ENCODE assay signal across 31 cellular contexts in the genomic region with DNA sequence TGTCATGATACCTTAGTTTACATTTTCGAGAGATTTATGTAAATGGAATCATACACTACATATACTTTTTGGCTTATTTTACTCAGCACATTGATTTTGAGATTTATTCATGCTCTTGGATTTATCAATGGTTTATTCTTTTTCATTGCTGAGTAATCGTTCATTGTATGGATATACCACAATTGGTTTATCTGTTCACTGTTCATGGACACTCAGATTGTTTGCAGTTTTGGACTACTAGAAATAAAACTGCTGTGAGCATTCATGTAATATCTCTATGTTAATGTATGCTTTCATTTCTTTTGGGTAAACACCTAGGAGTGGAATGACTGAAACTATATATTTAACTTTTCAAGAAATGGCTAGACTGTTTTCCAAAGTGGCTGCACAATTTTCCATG.
"Had no signal": no experiment of that assay in that cellular context is flagged by ENCODE, and none has a peak within 500 bp of the region (broad histone marks: within the 10 kb centered on the region; RNA-seq: fewer than 3 reads in every experiment).

No MANE protein-coding gene starts in this region.

- ATAC-seq: activated naive CD4-positive, alpha-beta T cell treated with anti-CD3 and anti-CD28 coated beads, Interleukin-2, amount 50 U/mL, for 72 hours; activated naive CD8-positive, alpha-beta T cell treated with anti-CD3 and anti-CD28 coated beads, Interleukin-2, amount 50 U/mL, for 24 hours; activated T-cell treated with anti-CD3 and anti-CD28 coated beads, Interleukin-2, amount 50 U/mL, for 4 hours; activated T-cell treated with anti-CD3 and anti-CD28 coated beads, Interleukin-2, amount 50 U/mL, for 72 hours; activated T-helper 17 cell treated with anti-CD3 and anti-CD28 coated beads, Interleukin-2, amount 50 U/mL, for 72 hours; body of pancreas had no signal

- H3K27ac ChIP-seq: adrenal gland, ascending aorta, body of pancreas, brain microvascular endothelial cell, breast epithelium, cardiac muscle cell had no signal

- H3K27me3 ChIP-seq: adrenal gland, ascending aorta, body of pancreas, brain microvascular endothelial cell, breast epithelium, cardiac muscle cell had no signal

- H3K4me3 ChIP-seq: adrenal gland, ascending aorta, body of pancreas, breast epithelium, cardiac muscle cell had no signal

- H3K36me3 ChIP-seq: adrenal gland, ascending aorta, brain microvascular endothelial cell, breast epithelium, cardiac muscle cell had no signal

- H3K9me3 ChIP-seq: adrenal gland, ascending aorta, body of pancreas, breast epithelium had no signal

- H3K4me1 ChIP-seq: adrenal gland, ascending aorta, body of pancreas, breast epithelium had no signal

- DNase-seq: activated effector memory CD4-positive, alpha-beta T cell treated with anti-CD3 and anti-CD28 coated beads, Interleukin-2, amount 50 U/mL, for 16 hours; activated effector memory CD4-positive, alpha-beta T cell treated with Interleukin-2 at 50 U/mL for 16 hours; activated gamma-delta T cell; activated gamma-delta T cell treated with Interleukin-2 at 50 U/mL for 16 hours; activated naive CD4-positive, alpha-beta T cell; activated naive CD4-positive, alpha-beta T cell treated with anti-CD3 and anti-CD28 coated beads for 36 hours; activated naive CD4-positive, alpha-beta T cell treated with anti-CD3 and anti-CD28 coated beads, Interleukin-2, amount 10 ng/mL, durations not matched to agents 7 days and 5 days; activated naive CD4-positive, alpha-beta T cell treated with anti-CD3 and anti-CD28 coated beads, Interleukin-2, amount 50 U/mL, for 16 hours; activated naive CD4-positive, alpha-beta T cell treated with Interleukin-2 at 50 U/mL for 16 hours; activated naive CD8-positive, alpha-beta T cell treated with anti-CD3 and anti-CD28 coated beads for 36 hours; activated naive CD8-positive, alpha-beta T cell treated with anti-CD3 and anti-CD28 coated beads, Interleukin-2, amount 10 ng/mL, durations not matched to agents 7 days and 5 days; activated naive CD8-positive, alpha-beta T cell treated with anti-CD3 and anti-CD28 coated beads, Interleukin-2, amount 50 U/mL, for 24 hours; activated T-cell treated with anti-CD3 and anti-CD28 coated beads, Interleukin-2, amount 50 U/mL, for 24 hours; activated T-cell treated with anti-CD3 and anti-CD28 coated beads, Interleukin-2, amount 50 U/mL, for 4 hours; activated T-cell treated with anti-CD3 and anti-CD28 coated beads, Interleukin-2, amount 50 U/mL, for 48 hours; activated T-cell treated with anti-CD3 and anti-CD28 coated beads, Interleukin-2, amount 50 U/mL, for 72 hours; adrenal gland; amniotic stem cell; amygdala; anterior cingulate cortex; aorta; body of pancreas; brain microvascular endothelial cell; caudate nucleus; central memory CD4-positive, alpha-beta T cell; cerebellar nuclear complex had no signal
